21 cellular contexts compared by ENCODE assay signal in the genomic region with DNA sequence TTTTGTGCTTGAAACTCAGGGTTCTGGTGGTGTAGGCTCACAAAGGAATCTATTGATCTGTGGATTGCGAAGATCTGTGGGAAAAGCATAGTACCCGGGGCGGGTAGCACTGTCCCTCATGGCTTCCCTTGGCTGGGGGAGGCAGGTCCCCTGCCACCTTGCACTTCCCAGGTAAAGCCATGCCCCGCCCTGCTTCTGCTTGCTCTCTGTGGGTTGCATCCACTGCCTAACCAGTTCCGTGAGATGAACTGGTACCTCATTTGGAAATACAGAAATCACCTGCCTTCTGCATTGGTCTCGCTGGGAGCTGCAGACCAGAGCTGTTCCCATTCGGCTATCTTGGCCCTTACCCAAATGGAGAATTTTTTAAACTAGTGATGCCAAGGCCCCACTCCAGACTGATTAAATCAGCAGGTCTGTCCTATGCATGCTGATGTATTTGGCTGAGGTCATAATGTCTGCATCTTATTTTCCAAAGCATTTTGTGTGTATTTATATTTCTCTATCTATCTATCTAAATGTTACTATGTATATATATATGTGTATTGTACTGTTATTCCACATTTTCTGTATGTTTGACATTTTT.
DNase-seq lines count a peak whose midpoint lies in the region; ATAC-seq and TF ChIP-seq lines count a peak whose summit lies in the region.
"Had no signal": no experiment of that assay in that cellular context is flagged by ENCODE, and none has a peak within 500 bp of the region (broad histone marks: within the 10 kb centered on the region; RNA-seq: fewer than 3 reads in every experiment).

No MANE protein-coding gene starts in this region.

- H3K4me2 ChIP-seq in PC-9: no peak overlapping the region
- H3K4me2 ChIP-seq: A549 had no signal

- H3K27me3 Mint-ChIP-seq in chondrocyte (ENCODE audit: low read depth): peaks cover 3% of the 10 kb centered on the region

- H4K20me1 ChIP-seq in PC-9 (ENCODE audit: insufficient read depth): no peaks in the 10 kb centered on the region

- POLR2A ChIA-PET in PC-9 (lab: Charles Lee; ENCODE audit: unreplicated experiment): no interaction called here

- H3K4me3 Mint-ChIP-seq in chondrocyte (ENCODE audit: unreplicated experiment): no peak overlapping the region
- H3K4me3 Mint-ChIP-seq: CD4-positive, alpha-beta memory T cell; HFFc6 had no signal

- H3K4me1 Mint-ChIP-seq in chondrocyte (ENCODE audit: low read depth): no peaks in the 10 kb centered on the region
- H3K4me1 Mint-ChIP-seq: CD4-positive, alpha-beta memory T cell had no signal

- no peak overlapping the region for H3K27ac ChIP-seq in PC-9
- H3K27ac ChIP-seq: A549 had no signal

- no peaks in the 10 kb centered on the region for H3K36me3 Mint-ChIP-seq in chondrocyte (ENCODE audit: low read depth)
- H3K36me3 Mint-ChIP-seq: CD4-positive, alpha-beta memory T cell had no signal

- intact Hi-C loops in PC-9 (cut with micrococcal nuclease; ENCODE audit: unreplicated experiment): no loop called here
- intact Hi-C loops in Right ventricle myocardium superior (cut with DNase I): no loop called here

- TF ChIP-seq CTCF in BE2C (IDR thresholded peaks at IDR 0.05; ENCODE audit: low read depth, low read length) (no peak), PC-9 (conservative IDR thresholded peaks at IDR 0.05) (no peak), chondrocyte (IDR thresholded peaks at IDR 0.05) (no peak)

- H3K4me3 ChIP-seq in BE2C (ENCODE audit: low read depth, low read length) (no peak overlapping the region), PC-9 (no peak overlapping the region)
- H3K4me3 ChIP-seq: A549, GM12878, HAP-1 had no signal

- no peaks in the 10 kb centered on the region for H3K27me3 ChIP-seq in BE2C
- no peaks in the 10 kb centered on the region for H3K27me3 ChIP-seq in PC-9 (ENCODE audit: insufficient read depth, low read depth)

- ATAC-seq in Right ventricle myocardium superior (ENCODE audit: poor library complexity): no peak
- ATAC-seq: A549, GM12878 had no signal

- in situ Hi-C loops in G401 (cut with HindIII; ENCODE audit: low sequenced_read_pairs): no loop called here

- peaks cover 3% of the 10 kb centered on the region for H3K9me3 Mint-ChIP-seq in chondrocyte (ENCODE audit: low read depth)
- H3K9me3 Mint-ChIP-seq: HFFc6 had no signal

- DNase-seq in BE2C (peak; percentile 40), G401 (ENCODE audit: low spot score) (peak; percentile 50), PC-9 (peak; percentile 11 to 17), cerebellar cortex (ENCODE audit: low spot score) (peak; percentile 36), chondrocyte (ENCODE audit: low spot score) (no peak), Right ventricle myocardium superior (no peak), NCI-H2081 (lab: John Stamatoyannopoulos, UW) (no peak)
- no peak for DNase-seq in stimulated activated CD4-positive, alpha-beta T cell treated with anti-CD3 and anti-CD28 coated beads, Interleukin-4, amount 100 ng/mL, for 24 hours
- DNase-seq: 8988T; ACHN; AML-193; CD4-positive, alpha-beta memory T cell; COR-L47; DMS153; DND-41; GDM1; GOT3; HFFc6 had no signal

- no peaks in the 10 kb centered on the region; the same call in 1 of the 2 replicates for H3K9me2 ChIP-seq in PC-9 (ENCODE audit: insufficient read depth)

- H3K36me3 ChIP-seq in BE2C (no peaks in the 10 kb centered on the region), PC-9 (ENCODE audit: low read depth) (no peaks in the 10 kb centered on the region)
- H3K36me3 ChIP-seq: HAP-1 had no signal

- H3K9me3 ChIP-seq in BE2C (no peaks in the 10 kb centered on the region), PC-9 (ENCODE audit: insufficient read depth, low read depth) (no peaks in the 10 kb centered on the region)
- H3K9me3 ChIP-seq: A549, HAP-1 had no signal

- peaks cover 12% of the 10 kb centered on the region for H3K4me1 ChIP-seq in BE2C
- no peaks in the 10 kb centered on the region for H3K4me1 ChIP-seq in PC-9 (replicated peaks; ENCODE audit: insufficient read depth)
- H3K4me1 ChIP-seq: A549, HAP-1 had no signal

- no TSS peak for BruUV-seq in PC-9 (replicated peaks; lab: Mats Ljungman, UMichigan)

- H3F3A ChIP-seq in PC-9 (ENCODE audit: insufficient read depth, low read depth): no peaks in the 10 kb centered on the region

- H3K79me2 ChIP-seq in PC-9 (ENCODE audit: low read depth): no peaks in the 10 kb centered on the region

- CTCF ChIA-PET in PC-9 (lab: Charles Lee): no interaction called here

- no peak overlapping the region for H3K27ac Mint-ChIP-seq in chondrocyte (ENCODE audit: unreplicated experiment)
- H3K27ac Mint-ChIP-seq: CD4-positive, alpha-beta memory T cell; HFFc6 had no signal

- no peak overlapping the region for H2AFZ ChIP-seq in PC-9

Comparison
In these comparisons a context has a peak if more than half of its experiments do, and no peak if none do; other contexts are left out.
1. DNase-seq: peak in BE2C (single experiment), G401 (single experiment), PC-9 (2 of 2) and cerebellar cortex (single experiment); none in chondrocyte (single experiment), Right ventricle myocardium superior (single experiment), NCI-H2081 (0 of 2) and stimulated activated CD4-positive, alpha-beta T cell treated with anti-CD3 and anti-CD28 coated beads, Interleukin-4, amount 100 ng/mL, for 24 hours (single experiment).